ENCODE assay signal across 8 cellular contexts in the genomic region with DNA sequence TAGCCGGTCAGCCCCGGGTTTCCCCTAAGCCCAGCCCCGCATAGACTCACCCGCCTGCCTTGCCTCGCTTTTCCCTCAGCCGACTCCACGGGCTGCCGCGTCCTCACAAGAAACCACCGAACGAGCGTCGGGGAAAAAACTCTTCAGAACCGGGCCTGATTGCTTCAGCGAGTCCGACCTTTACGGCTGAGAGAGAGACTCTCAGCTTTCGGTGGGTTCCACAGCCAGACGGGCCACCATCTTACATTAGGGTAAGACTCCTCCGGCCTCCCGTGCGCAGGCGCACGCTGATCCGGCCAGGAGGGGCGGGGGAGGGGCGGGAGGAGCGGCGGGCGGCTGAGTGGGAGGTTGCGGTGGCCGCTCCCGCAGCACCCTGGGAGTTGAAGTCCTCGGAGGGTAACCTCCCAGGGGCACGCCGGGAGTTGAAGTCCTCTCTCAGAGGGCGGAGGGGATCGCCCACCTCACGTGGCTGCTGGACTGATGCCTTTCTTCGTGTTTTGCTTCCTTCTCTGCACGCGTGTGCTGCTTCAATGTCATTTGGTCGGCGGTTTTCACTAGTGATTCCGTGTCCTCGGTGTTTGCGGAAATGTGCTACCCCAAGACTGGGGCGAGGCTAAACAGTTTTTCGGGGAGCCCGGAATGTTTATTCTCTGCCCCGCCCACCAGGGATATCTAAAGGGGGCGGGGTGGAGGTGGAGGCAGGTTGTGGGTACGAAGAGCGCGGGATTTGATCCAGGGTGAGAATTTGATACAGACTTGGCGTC. TPM values are rescaled to one million over a fixed set of nuclear protein-coding genes. Genes with fewer than 3 reads are reported as not detected.
DNase-seq lines count a peak whose midpoint lies in the region; ATAC-seq, FAIRE-seq and TF ChIP-seq lines count a peak whose summit lies in the region.

Gene CNOT4 (minus strand): TSS at position 264 of the 764 bp plus-strand sequence. CDS start 71,771 bp downstream, outside the sequence.

- H2BK15ac ChIP-seq in H1 (ENCODE audit: low read length) = peak within 1 kb of the TSS; percentile 94
- peak within 1 kb of the TSS; percentile 92 for H2BK15ac ChIP-seq in mesenchymal stem cell (ENCODE audit: low read depth, poor library complexity, severe bottlenecking)

- no peak; a peak in 1 of 3 replicates for TF ChIP-seq EP300 in H1 (IDR thresholded peaks at IDR 0.05; ENCODE audit: borderline replicate concordance in 1 of 2, low read depth in 2 of 2, low read length in 2 of 2)

- no peak within 1 kb of the TSS for H3K23ac ChIP-seq in H1 (ENCODE audit: insufficient read length)
- peak within 1 kb of the TSS in 1 of 2 experiments; percentile 84 for H3K23ac ChIP-seq in mesenchymal stem cell (ENCODE audit: low read length in 2 of 2)

- H3K9ac ChIP-seq in H1 (replicated peaks in 1 of 4; ENCODE audit: extremely low read depth in 1 of 4, low read depth in 3 of 4, low read length in 3 of 4) (peak within 1 kb of the TSS; percentile 88 to 100 (median 99)), mesenchymal stem cell (ENCODE audit: low read length) (peak within 1 kb of the TSS; percentile 100)

- H3K23me2 ChIP-seq in H1 (ENCODE audit: low read depth, low read length) = peaks cover 8% of the 10 kb centered on the region

- POLR2A ChIA-PET in H1 (lab: Charles Lee; ENCODE audit: partially characterized antibody) = interaction anchor here (0.6 to 2.0 kb wide), 5 partner anchors 9 to 60 kb away, joined by 3 to 10 read pairs (median 6); partner anchors contain the start of gene NUP205

- H3K27me3 ChIP-seq in H1 (replicated peaks in 1 of 4; ENCODE audit: control insufficient read depth in 3 of 4, extremely low read depth in 1 of 4, insufficient read depth in 3 of 4, low read length in 3 of 4) (no peaks in the 10 kb centered on the region), mesenchymal stem cell (ENCODE audit: control insufficient read depth in 1 of 2, insufficient read depth in 1 of 2, low read length in 2 of 2) (no peaks in the 10 kb centered on the region)

- H3K27ac Mint-ChIP-seq in Calu3 (ENCODE audit: unreplicated experiment) = no peak within 1 kb of the TSS

- no peaks in the 10 kb centered on the region for H3K9me3 Mint-ChIP-seq in Calu3 (ENCODE audit: low read depth, unreplicated experiment)

- H3K36me3 ChIP-seq in H1 (ENCODE audit: control insufficient read depth in 2 of 4, insufficient read depth in 4 of 4, low read length in 3 of 4) = no peaks in the 10 kb centered on the region
- no peaks in the 10 kb centered on the region for H3K36me3 ChIP-seq in mesenchymal stem cell (ENCODE audit: control insufficient read depth in 1 of 2, insufficient read depth in 2 of 2, low read depth in 1 of 2, low read length in 2 of 2)

- 0 out of 2 replicates have a peak, but pooled peaks cover 2% of the 10 kb centered on the region for H3K79me1 ChIP-seq in H1 (ENCODE audit: low read depth, low read length)
- H3K79me1 ChIP-seq in mesenchymal stem cell (replicated peaks; ENCODE audit: low read length, poor library complexity, severe bottlenecking) = no peaks in the 10 kb centered on the region

- DNase-seq in Calu3 (peak; percentile 94), HUDEP-2 (lab: John Stamatoyannopoulos, UW; ENCODE audit: unreplicated experiment in 76 of 76) (peak; percentile 61 to 98 (median 92)), NOMO-1 treated with DMSO at 0.1 percent for 48 hours (lab: John Stamatoyannopoulos, UW; ENCODE audit: unreplicated experiment) (peak; percentile 82), H1 (ENCODE audit: low read depth in 1 of 2, low spot score in 2 of 2) (peak; percentile 89), mesenchymal stem cell (peak; percentile 96)
- peak; percentile 94 to 96 for DNase-seq in activated CD8-positive, alpha-beta memory T cell treated with anti-CD3 and anti-CD28 coated beads for 4 hours (ENCODE audit: low read depth in 2 of 2)
- peak; percentile 91 for DNase-seq in stimulated activated CD8-positive, alpha-beta memory T cell treated with anti-CD3 and anti-CD28 coated beads, Interleukin-12 subunit alpha, Interleukin-12 subunit beta, amount 100 ng/mL, for 24 hours (ENCODE audit: extremely low read depth)

- no peak for TF ChIP-seq RAD21 in H1 (IDR thresholded peaks at IDR 0.05 in 1 of 2, conservative IDR thresholded peaks at IDR 0.05 in 1 of 2; ENCODE audit: low read depth in 2 of 2, low read length in 2 of 2)

- H3K27ac ChIP-seq in H1 (ENCODE audit: low read depth, low read length) = peak within 1 kb of the TSS; percentile 96
- H3K27ac ChIP-seq in mesenchymal stem cell (ENCODE audit: low read length, poor library complexity, severe bottlenecking) = peak within 1 kb of the TSS; percentile 98

- H3K36me3 Mint-ChIP-seq in Calu3 (ENCODE audit: insufficient read depth, unreplicated experiment) = no peaks in the 10 kb centered on the region

- H2AK5ac ChIP-seq in H1 (ENCODE audit: low read depth, low read length) (no peak within 1 kb of the TSS; the same call in 1 of the 2 replicates), mesenchymal stem cell (ENCODE audit: low read length, severe bottlenecking) (no peak within 1 kb of the TSS)

- H2BK5ac ChIP-seq in H1 (ENCODE audit: low read depth, low read length) (peak within 1 kb of the TSS; percentile 98), mesenchymal stem cell (ENCODE audit: low read depth, low read length, poor library complexity, severe bottlenecking) (peak within 1 kb of the TSS; percentile 79)

- peak; percentile 92 to 94 for TF ChIP-seq POLR2A in H1 (IDR thresholded peaks at IDR 0.05; ENCODE audit: control extremely low read depth in 1 of 2, low read depth in 2 of 2, low read length in 2 of 2)

- H4K8ac ChIP-seq in H1 (ENCODE audit: extremely low read depth, insufficient read depth, low read length) = peak within 1 kb of the TSS; percentile 99; the same call in 1 of the 2 replicates
- peak within 1 kb of the TSS; percentile 91 for H4K8ac ChIP-seq in mesenchymal stem cell (ENCODE audit: low read length)

- H3K4me2 ChIP-seq in H1 (ENCODE audit: insufficient read depth in 1 of 2, low read depth in 2 of 2, low read length in 2 of 2) (peak within 1 kb of the TSS; percentile 92 to 99), mesenchymal stem cell (ENCODE audit: low read length, poor library complexity, severe bottlenecking) (peak within 1 kb of the TSS; percentile 89)

- TF ChIP-seq CTCF in Calu3 (IDR thresholded peaks at IDR 0.05; ENCODE audit: unreplicated experiment) = no peak
- peak in 1 of 3 experiments; percentile 1; a peak in 1 of 4 replicates for TF ChIP-seq CTCF in H1 (IDR thresholded peaks at IDR 0.05; ENCODE audit: control extremely low read depth in 1 of 3, insufficient read depth in 1 of 3, low read depth in 1 of 3, low read length in 3 of 3)

- intact Hi-C loops in Calu3 (cut with micrococcal nuclease; ENCODE audit: unreplicated experiment) = loop anchor here (1.0 to 5.0 kb wide), 3 partner anchors 50 to 228 kb away; no protein-coding TSS in a partner anchor

- H3K4me3 Mint-ChIP-seq in Calu3 (ENCODE audit: low read depth, unreplicated experiment) = no peak within 1 kb of the TSS

- peak within 1 kb of the TSS; percentile 63 for H3K4ac ChIP-seq in H1 (replicated peaks; ENCODE audit: insufficient read length, low read depth, low read length)
- peak within 1 kb of the TSS; percentile 81 to 95 for H3K4ac ChIP-seq in mesenchymal stem cell (ENCODE audit: low read depth in 1 of 2, low read length in 2 of 2)

- no TSS peak for BruUV-seq in Calu3 (replicated peaks; lab: Mats Ljungman, UMichigan)

- peak within 1 kb of the TSS; percentile 95; the same call in 1 of the 2 replicates for H3K18ac ChIP-seq in H1 (ENCODE audit: extremely low read depth, low read length)
- peak within 1 kb of the TSS; percentile 85 to 97 for H3K18ac ChIP-seq in mesenchymal stem cell (ENCODE audit: low read depth in 1 of 2, low read length in 2 of 2)

- peak; percentile 95 for ATAC-seq in GM21423 (IDR thresholded peaks at IDR 0.05; ENCODE audit: unreplicated experiment)

- WGBS in H1 (ENCODE audit: extremely low coverage in 1 of 2, insufficient coverage in 1 of 2, insufficient read length in 1 of 2, insufficient replicate concordance in 2 of 2, low coverage in 1 of 2, low lambda C conversion rate in 2 of 2, missing lambda C conversion rate in 1 of 2), 2 experiments = 3% methylated on average over 47 of the region's 56 CpGs; no CpG with 5 or more reads in 1 of the 2 experiments
- under 1% methylated on average over 55 of the region's 56 CpGs for WGBS in mesenchymal stem cell

- no peaks in the 10 kb centered on the region for H3K27me3 Mint-ChIP-seq in Calu3 (ENCODE audit: unreplicated experiment)

- H3K9me3 ChIP-seq in H1 (ENCODE audit: insufficient read depth in 2 of 2, low read depth in 1 of 2, low read length in 1 of 2) (no peaks in the 10 kb centered on the region), mesenchymal stem cell (ENCODE audit: control insufficient read depth, low read length) (no peaks in the 10 kb centered on the region)

- CTCF ChIA-PET in Calu3 (lab: Charles Lee) = no interaction called here
- CTCF ChIA-PET in H1 (lab: Charles Lee; ENCODE audit: partially characterized antibody) = interaction anchor here (0.6 to 1.2 kb wide), 5 partner anchors 40 to 232 kb away, joined by 3 to 6 read pairs (median 3); no protein-coding TSS in a partner anchor

- H3K4me1 ChIP-seq in H1 (replicated peaks in 1 of 4; ENCODE audit: control insufficient read depth in 3 of 4, insufficient read depth in 4 of 4, low read length in 3 of 4) (peaks cover 0 to 2% (median 0%) of the 10 kb centered on the region in 4 experiments; a peak in 1 of 7 replicates), mesenchymal stem cell (ENCODE audit: control insufficient read depth, insufficient read depth, low read depth, low read length) (peaks cover 2% of the 10 kb centered on the region)

- FAIRE-seq in H1 (lab: Jason Lieb, UNC) = no peak

- H2BK12ac ChIP-seq in H1 (ENCODE audit: low read depth, low read length) = peak within 1 kb of the TSS; percentile 94; the same call in 1 of the 2 replicates
- no peak within 1 kb of the TSS for H2BK12ac ChIP-seq in mesenchymal stem cell (ENCODE audit: low read length in 2 of 2)

- H2BK20ac ChIP-seq in H1 (ENCODE audit: low read length) = no peak within 1 kb of the TSS

- H3K79me2 ChIP-seq in H1 (ENCODE audit: control insufficient read depth in 1 of 2, insufficient read depth in 2 of 2, low read length in 2 of 2) = peaks cover 5 to 43% of the 10 kb centered on the region in 2 experiments; a peak in 3 of 4 replicates

- H4K91ac ChIP-seq in H1 (replicated peaks; ENCODE audit: insufficient read length, low read length) (peak within 1 kb of the TSS; percentile 78), mesenchymal stem cell (ENCODE audit: low read length) (peak within 1 kb of the TSS; percentile 87)

- peaks cover 7% of the 10 kb centered on the region for H3K4me1 Mint-ChIP-seq in Calu3 (ENCODE audit: low read depth, unreplicated experiment)

- H3K4me3 ChIP-seq in H1 (ENCODE audit: extremely low read depth in 1 of 4, insufficient read depth in 2 of 4, low read depth in 3 of 4, low read length in 4 of 4) (peak within 1 kb of the TSS; percentile 77 to 96 (median 92)), mesenchymal stem cell (ENCODE audit: insufficient read depth in 1 of 2, low read depth in 1 of 2, low read length in 2 of 2) (peak within 1 kb of the TSS; percentile 90 to 92)

- H4K20me1 ChIP-seq in H1 (replicated peaks in 1 of 2; ENCODE audit: control insufficient read depth in 1 of 2, insufficient read depth in 2 of 2, low read length in 2 of 2) = peaks cover 2 to 3% of the 10 kb centered on the region in 2 experiments

- H3K14ac ChIP-seq in H1 (ENCODE audit: insufficient read length) (no peak within 1 kb of the TSS), mesenchymal stem cell (ENCODE audit: low read length in 2 of 2) (peak within 1 kb of the TSS in 1 of 2 experiments; percentile 68)

- peak within 1 kb of the TSS; percentile 96 for H4K5ac ChIP-seq in H1 (ENCODE audit: insufficient read length, low read depth, low read length)

- H2BK120ac ChIP-seq in H1 (replicated peaks; ENCODE audit: low read depth, low read length) (peak within 1 kb of the TSS; percentile 18), mesenchymal stem cell (ENCODE audit: low read depth, low read length) (peak within 1 kb of the TSS; percentile 90)

- peak within 1 kb of the TSS; percentile 66 for H3K56ac ChIP-seq in H1 (replicated peaks; ENCODE audit: insufficient read length, low read depth, low read length)

- H2AFZ ChIP-seq in H1 (ENCODE audit: low read length) (peak within 1 kb of the TSS; percentile 99), mesenchymal stem cell (ENCODE audit: low read depth, low read length) (peak within 1 kb of the TSS; percentile 84)

RNA-seq across cellular contexts. Expression of gene CNOT4, which starts in this region (rescaled TPM):
- total RNA-seq in Calu3 (2022) = 21.9 and 26.0 TPM in 2 replicates
- 24.3 and 25.8 TPM in 2 replicates for total RNA-seq in H1 (2021; fragmentation: NEBNext Ultra II Directional; extraction: Animal tissue kit (Norgen Biotek cat#: 25700))
- polyA plus RNA-seq in H1 (2011; rRNA removed) = 7.5 and 10.9 TPM in 2 replicates
- 7.7 TPM for polyA plus RNA-seq in H1 (2011; cell fraction: cytosol; rRNA removed)
- 13.1 TPM for polyA plus RNA-seq in H1 (2011; cell fraction: nucleus; rRNA removed)
- polyA plus RNA-seq in H1 (2012, experiment 1 of 2) = 8.3 to 12.2 TPM (median 10.5 TPM) in 4 replicates
- polyA plus RNA-seq in H1 (2012, experiment 2 of 2) = 2.8 TPM
- 21.5 TPM for polyA plus RNA-seq in H1 (2013, experiment 1 of 2)
- 19.5 TPM for polyA plus RNA-seq in H1 (2013, experiment 2 of 2)
- 29.3 and 32.7 TPM in 2 replicates for polyA minus RNA-seq in H1 (2011; rRNA and poly(A)+ RNA removed)
- polyA minus RNA-seq in H1 (2011; cell fraction: cytosol; rRNA and poly(A)+ RNA removed) = 10.5 TPM
- 53.6 TPM for polyA minus RNA-seq in H1 (2011; cell fraction: nucleus; rRNA and poly(A)+ RNA removed)
- polyA plus RNA-seq in mesenchymal stem cell (2013, experiment 1 of 2) = 21.2 TPM
- 19.9 TPM for polyA plus RNA-seq in mesenchymal stem cell (2013, experiment 2 of 2)

Comparison
In these comparisons a context has a peak if more than half of its experiments do, and no peak if none do; other contexts are left out.
1. Peak in every context shown above with its lines: DNase-seq, ATAC-seq, H3K4me3 ChIP-seq and H3K27ac ChIP-seq.